In the genomic region with DNA sequence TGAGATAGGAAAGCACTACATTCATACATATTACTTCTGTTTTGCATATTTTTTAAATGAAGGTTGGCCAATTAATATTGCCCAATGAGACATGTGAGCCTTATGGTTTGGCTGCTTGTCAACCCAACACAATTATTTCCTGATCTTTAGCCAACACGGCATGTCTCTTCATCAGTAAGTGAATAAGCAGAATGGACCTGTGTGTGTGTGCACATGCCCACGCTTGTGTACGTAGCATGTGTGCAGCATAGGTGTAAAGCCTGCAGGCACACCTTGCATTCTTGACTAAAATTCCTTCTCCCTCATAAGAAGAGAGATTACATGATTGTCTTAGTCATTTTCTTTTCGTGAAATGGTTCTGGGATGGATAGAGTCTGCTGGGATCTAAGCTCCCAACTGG, we compare ENCODE assay signal across 19 cellular contexts.
DNase-seq lines count a peak whose midpoint lies in the region; ATAC-seq and TF ChIP-seq lines count a peak whose summit lies in the region.
"Had no signal": no experiment of that assay in that cellular context is flagged by ENCODE, and none has a peak within 500 bp of the region (broad histone marks: within the 10 kb centered on the region; RNA-seq: fewer than 3 reads in every experiment).

No MANE protein-coding gene starts in this region.

- H3K4me3 Mint-ChIP-seq in MCF 10A (ENCODE audit: unreplicated experiment), result peak overlapping the region; percentile 13
- H3K4me3 Mint-ChIP-seq: natural killer cell had no signal

- no peaks in the 10 kb centered on the region for H3K36me3 Mint-ChIP-seq in MCF 10A (ENCODE audit: insufficient read depth, unreplicated experiment)
- H3K36me3 Mint-ChIP-seq: natural killer cell had no signal

- H3K27ac Mint-ChIP-seq in MCF 10A (ENCODE audit: low read depth, unreplicated experiment), result peak overlapping the region; percentile 70
- H3K27ac Mint-ChIP-seq: natural killer cell had no signal

- no peak for TF ChIP-seq CTCF in MCF 10A (IDR thresholded peaks at IDR 0.05; ENCODE audit: unreplicated experiment)
- no peak for TF ChIP-seq CTCF in fibroblast of the aortic adventitia (IDR thresholded peaks at IDR 0.05; ENCODE audit: insufficient read depth, low read length)

- no peaks in the 10 kb centered on the region for H3K9me3 Mint-ChIP-seq in MCF 10A (ENCODE audit: unreplicated experiment)
- H3K9me3 Mint-ChIP-seq: natural killer cell had no signal

- DNase-seq in NCI-H1105 treated with DMSO at 0.1 percent for 48 hours (lab: John Stamatoyannopoulos, UW) (peak; percentile 27), MCF 10A (ENCODE audit: unreplicated experiment) (peak; percentile 70), fibroblast of the aortic adventitia (ENCODE audit: low read depth) (peak; percentile 4), renal cortical epithelial cell (ENCODE audit: low read depth) (peak; percentile 18), COR-L47 (lab: John Stamatoyannopoulos, UW) (no peak)
- DNase-seq in activated naive CD4-positive, alpha-beta T cell (lab: John Stamatoyannopoulos, UW), result no peak
- DNase-seq: activated effector memory CD4-positive, alpha-beta T cell treated with Interleukin-2 at 50 U/mL for 16 hours; amygdala; natural killer cell; NCI-H1417 treated with DMSO at 0.1 percent for 48 hours; NCI-H226; psoas muscle; tibial artery had no signal

- POLR2A ChIA-PET in MCF 10A (lab: Yijun Ruan, JAX), result interaction anchor here (0.7 to 4.3 kb wide), 15 partner anchors 9 to 142 kb away, joined by 3 to 38 read pairs (median 6); partner anchors contain the start of genes GTF2A1 and STON2

- CTCF ChIA-PET in MCF 10A (lab: Yijun Ruan, JAX), result interaction anchor here (0.8 kb wide), 1 partner anchor 9 kb away, joined by 3 read pairs; no protein-coding TSS in a partner anchor

- ATAC-seq in GM21723 (IDR thresholded peaks at IDR 0.05; ENCODE audit: unreplicated experiment), result no peak
- ATAC-seq: activated CD4-positive, CD25-positive, alpha-beta regulatory T cell treated with anti-CD3 and anti-CD28 coated beads, Interleukin-2, amount 50 U/mL, for 24 hours; natural killer cell had no signal

- H3K27me3 Mint-ChIP-seq in MCF 10A (ENCODE audit: insufficient read depth, unreplicated experiment), result no peaks in the 10 kb centered on the region

- intact Hi-C loops in MCF 10A (cut with micrococcal nuclease), result no loop called here

- H3K4me3 ChIP-seq in fibroblast of the aortic adventitia (ENCODE audit: low read depth, low read length), result no peak overlapping the region
- H3K4me3 ChIP-seq: BLaER1 treated with 17β-estradiol and CSF1 and Interleukin-3, amounts not matched to agents 10 nM and 100 nM; HAP-1; lung; psoas muscle; SJSA1; tibial artery had no signal

- peaks cover 33% of the 10 kb centered on the region for H3K4me1 Mint-ChIP-seq in MCF 10A (ENCODE audit: insufficient read depth, unreplicated experiment)
- H3K4me1 Mint-ChIP-seq: natural killer cell had no signal

- no TSS peak for BruUV-seq in MCF 10A (replicated peaks; lab: Mats Ljungman, UMichigan)

Comparison
In these comparisons a context has a peak if more than half of its experiments do, and no peak if none do; other contexts are left out.
1. DNase-seq: peak in NCI-H1105 treated with DMSO at 0.1 percent for 48 hours (single experiment), MCF 10A (single experiment), fibroblast of the aortic adventitia (single experiment) and renal cortical epithelial cell (single experiment); none in COR-L47 (single experiment) and activated naive CD4-positive, alpha-beta T cell (0 of 4).